In genomic region chr4:125765936-125766335, GRCh38 we compare ENCODE assay signal across 27 cellular contexts.
"Had no signal": no experiment of that assay in that cellular context is flagged by ENCODE, and none has a peak within 500 bp of the region (broad histone marks: within the 10 kb centered on the region; RNA-seq: fewer than 3 reads in every experiment).

No MANE protein-coding gene starts in this region.

- H3K9me3 ChIP-seq: colonic mucosa, esophagus muscularis mucosa, gastrocnemius medialis, left ventricle myocardium inferior, sigmoid colon, thoracic aorta had no signal

- H3K27me3 Mint-ChIP-seq: activated CD4-positive, alpha-beta memory T cell treated with anti-CD3 and anti-CD28 coated beads, Interleukin-2, amount 10 ng/mL, durations not matched to agents 7 days and 5 days; activated naive CD4-positive, alpha-beta T cell treated with anti-CD3 and anti-CD28 coated beads, Interleukin-2, amount 10 ng/mL, durations not matched to agents 7 days and 5 days; activated naive CD8-positive, alpha-beta T cell treated with anti-CD3 and anti-CD28 coated beads, Interleukin-2, amount 50 U/mL, for 24 hours; brain; central memory CD8-positive, alpha-beta T cell; effector memory CD8-positive, alpha-beta T cell; progenitor cell of endocrine pancreas; stimulated activated naive B cell treated with anti-CD40 and anti-IgM and Interleukin-4, amounts not matched to agents 10 μg/mL and 1 μg/mL and 100 μg/mL, for 72 hours had no signal

- H3K9me3 Mint-ChIP-seq: activated naive CD4-positive, alpha-beta T cell treated with anti-CD3 and anti-CD28 coated beads, Interleukin-2, amount 10 ng/mL, durations not matched to agents 7 days and 5 days; natural killer cell; stimulated activated naive B cell treated with anti-CD40 and anti-IgM and Interleukin-4, amounts not matched to agents 10 μg/mL and 1 μg/mL and 100 μg/mL, for 72 hours; T-helper 1 cell treated with Interleukin-12 subunit alpha and Interleukin-12 subunit beta and Interleukin-4 antibody, amounts not matched to agents 30 μg/mL and 1 μg/mL, for 36 hours; type B pancreatic cell had no signal

- H3K36me3 Mint-ChIP-seq: activated naive CD4-positive, alpha-beta T cell treated with anti-CD3 and anti-CD28 coated beads, Interleukin-2, amount 10 ng/mL, durations not matched to agents 7 days and 5 days; brain; natural killer cell; stimulated activated naive B cell treated with anti-CD40 and anti-IgM and Interleukin-4, amounts not matched to agents 10 μg/mL and 1 μg/mL and 100 μg/mL, for 72 hours; type B pancreatic cell had no signal

- H3K27ac Mint-ChIP-seq: activated CD4-positive, alpha-beta memory T cell treated with anti-CD3 and anti-CD28 coated beads, Interleukin-2, amount 10 ng/mL, durations not matched to agents 7 days and 5 days; activated naive CD4-positive, alpha-beta T cell treated with anti-CD3 and anti-CD28 coated beads, Interleukin-2, amount 10 ng/mL, durations not matched to agents 7 days and 5 days; activated naive CD8-positive, alpha-beta T cell treated with anti-CD3 and anti-CD28 coated beads, Interleukin-2, amount 50 U/mL, for 24 hours; activated T-cell treated with anti-CD3 and anti-CD28 coated beads, Interleukin-2, amount 50 U/mL, for 72 hours; brain; effector memory CD8-positive, alpha-beta T cell; natural killer cell; progenitor cell of endocrine pancreas; stimulated activated naive B cell treated with anti-CD40 and anti-IgM and Interleukin-4, amounts not matched to agents 10 μg/mL and 1 μg/mL and 100 μg/mL, for 72 hours; T-helper 1 cell treated with Interleukin-12 subunit alpha and Interleukin-12 subunit beta and Interleukin-4 antibody, amounts not matched to agents 30 μg/mL and 1 μg/mL, for 36 hours; type B pancreatic cell had no signal

- H3K4me1 Mint-ChIP-seq: activated CD4-positive, alpha-beta memory T cell treated with anti-CD3 and anti-CD28 coated beads, Interleukin-2, amount 10 ng/mL, durations not matched to agents 7 days and 5 days; activated naive CD4-positive, alpha-beta T cell treated with anti-CD3 and anti-CD28 coated beads, Interleukin-2, amount 10 ng/mL, durations not matched to agents 7 days and 5 days; activated naive CD8-positive, alpha-beta T cell treated with anti-CD3 and anti-CD28 coated beads, Interleukin-2, amount 50 U/mL, for 24 hours; brain; central memory CD8-positive, alpha-beta T cell; natural killer cell; stimulated activated naive B cell treated with anti-CD40 and anti-IgM and Interleukin-4, amounts not matched to agents 10 μg/mL and 1 μg/mL and 100 μg/mL, for 72 hours had no signal

- H3K27me3 ChIP-seq: colonic mucosa, dorsolateral prefrontal cortex, esophagus muscularis mucosa, gastrocnemius medialis, sigmoid colon had no signal

- DNase-seq: activated CD4-positive, alpha-beta memory T cell treated with anti-CD3 and anti-CD28 coated beads, Interleukin-2, amount 10 ng/mL, durations not matched to agents 7 days and 5 days; activated CD4-positive, alpha-beta T cell treated with anti-CD3 and anti-CD28 coated beads for 48 hours; activated CD4-positive, CD25-positive, alpha-beta regulatory T cell; activated effector memory CD4-positive, alpha-beta T cell treated with Interleukin-2 at 50 U/mL for 16 hours; activated naive CD4-positive, alpha-beta T cell treated with anti-CD3 and anti-CD28 coated beads, Interleukin-2, amount 10 ng/mL, durations not matched to agents 7 days and 5 days; activated naive CD8-positive, alpha-beta T cell treated with anti-CD3 and anti-CD28 coated beads, Interleukin-2, amount 50 U/mL, for 24 hours; activated T-cell treated with anti-CD3 and anti-CD28 coated beads, Interleukin-2, amount 50 U/mL, for 72 hours; aorta; colonic mucosa; dorsolateral prefrontal cortex; effector memory CD8-positive, alpha-beta T cell; gastrocnemius medialis; hippocampal formation; left ventricle myocardium inferior; natural killer cell; retina; sigmoid colon; stimulated activated CD4-positive, alpha-beta T cell treated with anti-CD3 and anti-CD28 coated beads, Interleukin-2, amount 100 ng/mL, for 48 hours; stimulated activated CD8-positive, alpha-beta memory T cell treated with anti-CD3 and anti-CD28 coated beads, Interleukin-4, amount 100 ng/mL, for 48 hours; stimulated activated naive B cell treated with anti-CD40 and anti-IgM and Interleukin-4, amounts not matched to agents 10 μg/mL and 1 μg/mL and 100 μg/mL, for 72 hours had no signal

- H3K4me1 ChIP-seq: colonic mucosa, esophagus muscularis mucosa, gastrocnemius medialis, left ventricle myocardium inferior had no signal

- H3K4me3 Mint-ChIP-seq: activated CD4-positive, alpha-beta memory T cell treated with anti-CD3 and anti-CD28 coated beads, Interleukin-2, amount 10 ng/mL, durations not matched to agents 7 days and 5 days; activated naive CD4-positive, alpha-beta T cell treated with anti-CD3 and anti-CD28 coated beads, Interleukin-2, amount 10 ng/mL, durations not matched to agents 7 days and 5 days; activated naive CD8-positive, alpha-beta T cell treated with anti-CD3 and anti-CD28 coated beads, Interleukin-2, amount 50 U/mL, for 24 hours; activated T-cell treated with anti-CD3 and anti-CD28 coated beads, Interleukin-2, amount 50 U/mL, for 72 hours; brain; central memory CD8-positive, alpha-beta T cell; effector memory CD8-positive, alpha-beta T cell; natural killer cell; stimulated activated naive B cell treated with anti-CD40 and anti-IgM and Interleukin-4, amounts not matched to agents 10 μg/mL and 1 μg/mL and 100 μg/mL, for 72 hours; T-helper 1 cell treated with Interleukin-12 subunit alpha and Interleukin-12 subunit beta and Interleukin-4 antibody, amounts not matched to agents 30 μg/mL and 1 μg/mL, for 36 hours; type B pancreatic cell had no signal

- H3K4me3 ChIP-seq: colonic mucosa, dorsolateral prefrontal cortex, esophagus muscularis mucosa, gastrocnemius medialis, left ventricle myocardium inferior, sigmoid colon, thoracic aorta had no signal

- ATAC-seq: activated naive CD8-positive, alpha-beta T cell treated with anti-CD3 and anti-CD28 coated beads, Interleukin-2, amount 50 U/mL, for 24 hours; activated T-cell treated with anti-CD3 and anti-CD28 coated beads, Interleukin-2, amount 50 U/mL, for 72 hours; effector memory CD8-positive, alpha-beta T cell; gastrocnemius medialis; natural killer cell; stimulated activated naive B cell treated with anti-CD40 and anti-IgM and Interleukin-4, amounts not matched to agents 10 μg/mL and 1 μg/mL and 100 μg/mL, for 72 hours had no signal

- H3K36me3 ChIP-seq: colonic mucosa, esophagus muscularis mucosa, gastrocnemius medialis, left ventricle myocardium inferior, sigmoid colon, thoracic aorta had no signal
